ENCODE assay signal across 10 cellular contexts in the genomic region with DNA sequence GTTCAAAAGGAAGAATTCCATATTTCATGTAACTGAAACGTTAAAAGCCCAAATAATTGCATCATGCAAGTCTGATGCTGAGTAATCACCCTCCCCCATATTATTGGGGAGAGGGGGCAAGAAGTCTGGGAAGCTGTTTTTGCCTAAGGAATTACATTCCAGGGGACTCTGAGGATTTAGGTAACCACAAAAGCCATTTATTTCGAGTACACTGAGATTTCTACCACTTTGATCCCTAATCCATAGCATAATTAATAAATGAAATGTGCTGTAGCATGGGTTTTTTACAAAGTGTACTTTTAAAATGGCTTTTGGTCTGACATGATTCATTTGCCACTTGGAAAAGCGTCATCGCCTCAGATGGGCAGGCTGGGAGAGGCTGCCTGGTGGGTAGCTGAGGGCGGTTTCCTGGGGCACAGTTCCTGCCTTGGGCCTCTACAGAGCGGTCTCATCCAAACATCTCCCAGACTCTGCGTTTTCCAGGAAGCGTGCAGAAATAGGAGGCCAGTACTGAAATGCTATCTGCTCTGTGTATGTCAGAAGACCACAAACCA.
DNase-seq lines count a peak whose midpoint lies in the region; ATAC-seq and TF ChIP-seq lines count a peak whose summit lies in the region.
"Had no signal": no experiment of that assay in that cellular context is flagged by ENCODE, and none has a peak within 500 bp of the region (broad histone marks: within the 10 kb centered on the region; RNA-seq: fewer than 3 reads in every experiment).

No MANE protein-coding gene starts in this region.

- H3K27ac ChIP-seq in HCT116 (ENCODE audit: low read depth, low read length) (peak overlapping the region; percentile 16; the same call in 1 of the 2 replicates), iPS-20b (ENCODE audit: low read length) (peak overlapping the region; percentile 18), tibial artery (peak overlapping the region; percentile 84 to 86)

- H3K4me1 ChIP-seq in HCT116 (ENCODE audit: control insufficient read depth in 1 of 2, insufficient read depth in 2 of 2, low read length in 2 of 2) (peaks cover 61 to 73% of the 10 kb centered on the region in 2 experiments), iPS-20b (ENCODE audit: insufficient read depth, low read length) (peaks cover 88% of the 10 kb centered on the region), tibial artery (peaks cover 0 to 100% (median 87%) of the 10 kb centered on the region in 4 donors)

- CTCF ChIA-PET in HCT116 (lab: Charles Lee) = interaction anchor here (1.6 kb wide), 1 partner anchor 17 kb away, joined by 4 read pairs; no protein-coding TSS in a partner anchor
- CTCF ChIA-PET in activated CD4-positive, alpha-beta T cell treated with anti-CD3 and anti-CD28 coated beads for 36 hours (lab: Charles Lee) = no interaction called here

- H3K9me3 ChIP-seq in HCT116 (ENCODE audit: control insufficient read depth in 1 of 2, insufficient read depth in 1 of 2, low read depth in 1 of 2, low read length in 2 of 2) (no peaks in the 10 kb centered on the region), iPS-20b (ENCODE audit: insufficient read depth, low read depth, low read length) (no peaks in the 10 kb centered on the region), tibial artery (no peaks in the 10 kb centered on the region)

- H3K27me3 ChIP-seq in HCT116 (ENCODE audit: insufficient read depth, low read length) (no peaks in the 10 kb centered on the region), iPS-20b (ENCODE audit: insufficient read depth, low read length) (no peaks in the 10 kb centered on the region), tibial artery (no peaks in the 10 kb centered on the region)

- H3K4me3 ChIP-seq in HCT116 (replicated peaks in 1 of 2; ENCODE audit: low read depth in 1 of 2, low read length in 2 of 2) (no peak overlapping the region), iPS-20b (ENCODE audit: low read length) (no peak overlapping the region), tibial artery (no peak overlapping the region)

- TF ChIP-seq CTCF in HCT116 (IDR thresholded peaks at IDR 0.05 in 2 of 3, conservative IDR thresholded peaks at IDR 0.05 in 1 of 3; ENCODE audit: borderline replicate concordance in 1 of 3, insufficient read depth in 1 of 3, low read depth in 2 of 3, low read length in 2 of 3) = no peak
- TF ChIP-seq CTCF in tibial artery (IDR thresholded peaks at IDR 0.05) = no peak

- H3K79me2 ChIP-seq in HCT116 (ENCODE audit: insufficient read depth, low read length) = peaks cover 100% of the 10 kb centered on the region

- H3K27me3 Mint-ChIP-seq in activated CD4-positive, alpha-beta T cell treated with anti-CD3 and anti-CD28 coated beads for 36 hours = peaks cover 8% of the 10 kb centered on the region

- BruUV-seq in HCT116 (replicated peaks; lab: Mats Ljungman, UMichigan) = no TSS peak

- POLR2A ChIA-PET in HCT116 (lab: Charles Lee) = interaction anchor here (0.9 to 1.7 kb wide), 2 partner anchors 13 to 17 kb away, joined by 4 to 5 read pairs; no protein-coding TSS in a partner anchor
- POLR2A ChIA-PET in activated CD4-positive, alpha-beta T cell treated with anti-CD3 and anti-CD28 coated beads for 36 hours (lab: Charles Lee) = no interaction called here

- TF ChIP-seq RAD21 in HCT116 (IDR thresholded peaks at IDR 0.05; ENCODE audit: low read depth) = no peak

- H3K9ac ChIP-seq in HCT116 (ENCODE audit: low read length) (no peak overlapping the region), iPS-20b (ENCODE audit: low read depth, low read length) (peak overlapping the region; percentile 38; the same call in 1 of the 2 replicates)

- H3K27ac Mint-ChIP-seq in activated CD4-positive, alpha-beta T cell treated with anti-CD3 and anti-CD28 coated beads for 36 hours = no peak overlapping the region
- H3K27ac Mint-ChIP-seq: activated naive CD4-positive, alpha-beta T cell treated with anti-CD3 and anti-CD28 coated beads, Interleukin-2, amount 50 U/mL, for 72 hours had no signal

- intact Hi-C loops in HCT116 (cut with micrococcal nuclease) = no loop called here
- intact Hi-C loops in tibial artery (cut with DNase I; ENCODE audit: low total_unique reads) = loop anchor here (10.0 kb wide), 1 partner anchor 102 kb away; the partner anchor contains the start of gene TCF7L2
- intact Hi-C loops in activated CD4-positive, alpha-beta T cell treated with anti-CD3 and anti-CD28 coated beads for 36 hours (cut with DNase I, micrococcal nuclease) = no loop called here

- peaks cover 49% of the 10 kb centered on the region for H4K20me1 ChIP-seq in HCT116 (ENCODE audit: insufficient read depth)

- H3K36me3 ChIP-seq in HCT116 (ENCODE audit: control insufficient read depth in 1 of 2, insufficient read depth in 2 of 2, low read length in 2 of 2) (peaks cover 7 to 38% of the 10 kb centered on the region in 2 experiments; a peak in 1 of 4 replicates), iPS-20b (ENCODE audit: insufficient read depth, low read depth, low read length) (peaks cover 8% of the 10 kb centered on the region; the same call in 1 of the 2 replicates), tibial artery (no peaks in the 10 kb centered on the region)

- no peak overlapping the region for H3K4me3 Mint-ChIP-seq in activated CD4-positive, alpha-beta T cell treated with anti-CD3 and anti-CD28 coated beads for 36 hours

- no peaks in the 10 kb centered on the region for H3K36me3 Mint-ChIP-seq in activated CD4-positive, alpha-beta T cell treated with anti-CD3 and anti-CD28 coated beads for 36 hours (ENCODE audit: low read depth)
- H3K36me3 Mint-ChIP-seq: activated naive CD4-positive, alpha-beta T cell treated with anti-CD3 and anti-CD28 coated beads, Interleukin-2, amount 50 U/mL, for 72 hours had no signal

- H3K9me3 Mint-ChIP-seq in activated CD4-positive, alpha-beta T cell treated with anti-CD3 and anti-CD28 coated beads for 36 hours (ENCODE audit: low read depth) = no peaks in the 10 kb centered on the region
- H3K9me3 Mint-ChIP-seq: activated naive CD4-positive, alpha-beta T cell treated with anti-CD3 and anti-CD28 coated beads, Interleukin-2, amount 50 U/mL, for 72 hours had no signal

- RAD21 ChIA-PET in HCT116 (lab: Charles Lee; ENCODE audit: low non-redundant PET in 1 of 2, low total read pairs in 2 of 2, uncharacterized antibody in 2 of 2, unreplicated experiment in 2 of 2) = no interaction called here

- no peaks in the 10 kb centered on the region for H3K9me2 ChIP-seq in HCT116 (ENCODE audit: insufficient read depth)

- no peak overlapping the region for H2AFZ ChIP-seq in HCT116 (ENCODE audit: low read depth, low read length, poor library complexity, severe bottlenecking)

- H3K4me2 ChIP-seq in HCT116 (ENCODE audit: low read length) = peak overlapping the region; percentile 10

- no peak for TF ChIP-seq POLR2A in HCT116 (IDR thresholded peaks at IDR 0.05; ENCODE audit: borderline replicate concordance, extremely low read depth, insufficient read depth, insufficient read length)

- H3K4me1 Mint-ChIP-seq in activated CD4-positive, alpha-beta T cell treated with anti-CD3 and anti-CD28 coated beads for 36 hours = peaks cover 3% of the 10 kb centered on the region

- DNase-seq in HCT116 (ENCODE audit: low read depth, low spot score) (no peak), amniotic epithelial cell (ENCODE audit: low read depth) (peak; percentile 92), tibial artery (peak in 1 of 2 donors; percentile 70), activated gamma-delta T cell (lab: John Stamatoyannopoulos, UW) (no peak), T-helper 9 cell (no peak), T-helper 2 cell (no peak)
- DNase-seq in activated CD4-positive, alpha-beta T cell treated with anti-CD3 and anti-CD28 coated beads for 36 hours = no peak
- DNase-seq: activated CD4-positive, alpha-beta T cell treated with anti-CD3 and anti-CD28 coated beads for 1 hour had no signal

- ATAC-seq in HCT116 = 0 out of 2 replicates have a peak, but pooled peaks have one; percentile 18
- ATAC-seq in activated CD4-positive, alpha-beta T cell treated with anti-CD3 and anti-CD28 coated beads for 36 hours = no peak
- ATAC-seq: activated naive CD4-positive, alpha-beta T cell treated with anti-CD3 and anti-CD28 coated beads, Interleukin-2, amount 50 U/mL, for 72 hours had no signal

TF ChIP-seq in HCT116, 20 proteins besides CTCF, POLR2A, EP300 and RAD21 (continues in another document):
- TF ChIP-seq ZNF274 (IDR thresholded peaks at IDR 0.05; ENCODE audit: low read depth, low read length) (no peak), FOSL1 (IDR thresholded peaks at IDR 0.05; ENCODE audit: low read depth) (peak; percentile 42), EGR1 (IDR thresholded peaks at IDR 0.05; ENCODE audit: low read depth) (no peak), POLR2AphosphoS5 (IDR thresholded peaks at IDR 0.05; ENCODE audit: low read depth, low read length) (0 out of 2 replicates have a peak, but pooled peaks have one; percentile 28), EZH2 (IDR thresholded peaks at IDR 0.05) (no peak), CEBPB (IDR thresholded peaks at IDR 0.05; ENCODE audit: low read depth) (peak; percentile 77; the same call in 1 of the 2 replicates), CBX3 (IDR thresholded peaks at IDR 0.05; ENCODE audit: low read depth) (no peak), SP1 (IDR thresholded peaks at IDR 0.05; ENCODE audit: low read depth) (no peak), ELF1 (IDR thresholded peaks at IDR 0.05; ENCODE audit: borderline replicate concordance, low read depth) (no peak), TCF7L2 (IDR thresholded peaks at IDR 0.05; ENCODE audit: borderline replicate concordance, extremely low read depth, insufficient read depth, insufficient read length) (no peak), ZFX (IDR thresholded peaks at IDR 0.05) (no peak)
- TF ChIP-seq, protein P1, sequence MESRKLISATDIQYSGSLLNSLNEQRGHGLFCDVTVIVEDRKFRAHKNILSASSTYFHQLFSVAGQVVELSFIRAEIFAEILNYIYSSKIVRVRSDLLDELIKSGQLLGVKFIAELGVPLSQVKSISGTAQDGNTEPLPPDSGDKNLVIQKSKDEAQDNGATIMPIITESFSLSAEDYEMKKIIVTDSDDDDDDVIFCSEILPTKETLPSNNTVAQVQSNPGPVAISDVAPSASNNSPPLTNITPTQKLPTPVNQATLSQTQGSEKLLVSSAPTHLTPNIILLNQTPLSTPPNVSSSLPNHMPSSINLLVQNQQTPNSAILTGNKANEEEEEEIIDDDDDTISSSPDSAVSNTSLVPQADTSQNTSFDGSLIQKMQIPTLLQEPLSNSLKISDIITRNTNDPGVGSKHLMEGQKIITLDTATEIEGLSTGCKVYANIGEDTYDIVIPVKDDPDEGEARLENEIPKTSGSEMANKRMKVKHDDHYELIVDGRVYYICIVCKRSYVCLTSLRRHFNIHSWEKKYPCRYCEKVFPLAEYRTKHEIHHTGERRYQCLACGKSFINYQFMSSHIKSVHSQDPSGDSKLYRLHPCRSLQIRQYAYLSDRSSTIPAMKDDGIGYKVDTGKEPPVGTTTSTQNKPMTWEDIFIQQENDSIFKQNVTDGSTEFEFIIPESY (IDR thresholded peaks at IDR 0.05; ENCODE audit: extremely low read depth, insufficient replicate concordance, low read length) = no peak

Comparison
In these comparisons a context has a peak if more than half of its experiments do, and no peak if none do; other contexts are left out.
1. H3K27ac ChIP-seq: peak in every context shown above with its lines; median percentile 85 in tibial artery; 18 in iPS-20b; 16 in HCT116.